10 cellular contexts compared by ENCODE assay signal in genomic region chr19:54322934-54323333, GRCh38. TPM values are rescaled to one million over a fixed set of nuclear protein-coding genes. Genes with fewer than 3 reads are reported as not detected.
"Had no signal": no experiment of that assay in that cellular context is flagged by ENCODE, and none has a peak within 500 bp of the region (broad histone marks: within the 10 kb centered on the region; RNA-seq: fewer than 3 reads in every experiment).

No MANE protein-coding gene starts in this region.

RNA-seq across cellular contexts. Expression of gene LILRA5, which starts 10.0 kb away (rescaled TPM):
- total RNA-seq: fibroblast of lung; glomerular endothelial cell; natural killer cell treated with Interleukin-12 subunit alpha and Interleukin-12 subunit beta and Interleukin-15 and Interleukin-18, amount 100 ng/mL, for 72 hours; pulmonary artery endothelial cell had no signal
- polyA plus RNA-seq: fibroblast of lung had no signal

RNA-seq across cellular contexts. Expression of gene LILRA4, which starts 16.0 kb away (rescaled TPM):
- total RNA-seq: esophagus mucosa; fibroblast of lung; glomerular endothelial cell; natural killer cell treated with Interleukin-12 subunit alpha and Interleukin-12 subunit beta and Interleukin-15 and Interleukin-18, amount 100 ng/mL, for 72 hours; pulmonary artery endothelial cell; stomach; thoracic aorta; uterus had no signal
- polyA plus RNA-seq: fibroblast of lung, heart right ventricle, stomach had no signal

RNA-seq across cellular contexts. Expression of gene LAIR1, which starts 41.8 kb away (rescaled TPM):
- total RNA-seq: fibroblast of lung, glomerular endothelial cell, pulmonary artery endothelial cell had no signal
- polyA plus RNA-seq: fibroblast of lung had no signal

RNA-seq across cellular contexts. Expression of gene LILRB2, which starts 42.0 kb away (rescaled TPM):
- total RNA-seq: fibroblast of lung, frontal cortex, glomerular endothelial cell, pulmonary artery endothelial cell had no signal
- polyA plus RNA-seq: fibroblast of lung had no signal
